8 cellular contexts compared by ENCODE assay signal in the genomic region with DNA sequence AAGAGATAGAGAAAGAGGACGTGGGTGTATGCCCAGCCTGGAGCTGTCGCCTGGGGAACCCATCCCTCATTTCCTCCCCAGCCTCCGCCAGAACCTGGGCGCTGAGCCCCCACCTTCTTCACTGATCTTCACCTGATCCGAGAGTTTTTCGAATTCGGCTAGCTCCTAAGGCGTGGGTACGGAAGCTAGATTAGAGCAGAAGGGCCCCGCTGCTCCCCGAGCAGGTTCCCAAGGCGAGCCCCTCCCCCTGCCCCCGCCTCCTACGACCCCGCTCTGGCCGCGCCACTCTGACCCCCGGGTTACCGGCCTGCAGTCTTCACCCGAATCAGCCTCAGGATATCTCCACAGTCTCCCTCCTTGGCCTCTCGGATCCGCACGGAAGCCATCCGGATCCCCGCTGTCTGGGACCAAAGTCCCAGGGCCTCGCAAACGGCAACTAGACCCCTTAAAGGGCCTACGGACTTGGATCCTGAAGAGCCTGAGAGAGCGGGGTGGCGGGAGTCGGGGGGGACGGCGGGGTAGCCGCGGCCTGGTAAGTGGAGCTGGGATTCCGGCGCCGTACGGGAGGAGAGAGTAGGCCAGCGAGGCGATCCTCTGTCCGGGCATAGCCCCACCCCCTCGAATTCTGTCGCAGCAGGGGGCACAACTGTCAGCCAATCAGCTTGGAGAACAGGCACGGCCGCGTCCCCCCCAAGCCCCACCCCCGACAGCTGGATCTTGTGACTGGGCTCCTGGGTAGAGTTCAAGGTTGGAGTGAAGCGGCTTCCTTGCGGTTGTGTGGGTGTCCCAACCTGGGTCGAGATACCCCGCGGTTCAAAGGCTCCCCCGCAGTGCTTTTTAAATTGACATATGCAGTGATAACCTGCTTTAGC. TPM values are rescaled to one million over a fixed set of nuclear protein-coding genes. Genes with fewer than 3 reads are reported as not detected.
A peak's percentile ranks its signal among the peaks of the same experiment; 100 is the strongest.
DNase-seq lines count a peak whose midpoint lies in the region; ATAC-seq, FAIRE-seq and TF ChIP-seq lines count a peak whose summit lies in the region.

A gene (minus strand): TSS at position 572 of the 872 bp plus-strand sequence. CDS start 186 bp downstream, at position 386.

- H3K9me3 ChIP-seq in HepG2 (ENCODE audit: low read length), result no peaks in the 10 kb centered on the region

- intact Hi-C loops in dorsolateral prefrontal cortex (cut with DNase I) (loop anchor here in 1 of 2 donors (1.0 to 10.0 kb wide), 4 partner anchors 12 to 207 kb away; a partner anchor contains a TSS), HepG2 (cut with micrococcal nuclease; ENCODE audit: unreplicated experiment) (no loop called here)

- H2AFZ ChIP-seq in ACC112 (ENCODE audit: low read length, unreplicated experiment) (peak within 1 kb of the TSS; percentile 98), HepG2 (ENCODE audit: low read length) (no peak within 1 kb of the TSS)

- peak; percentile 83 to 89 for TF ChIP-seq POLR2A in HepG2 (IDR thresholded peaks at IDR 0.05; ENCODE audit: insufficient read depth in 1 of 2, low read depth in 2 of 2, low read length in 2 of 2)

- TF ChIP-seq EP300 in HepG2 (IDR thresholded peaks at IDR 0.05; ENCODE audit: low read depth in 2 of 2, low read length in 2 of 2) (peak; percentile 43 to 55; a peak in 3 of 4 replicates), HepG2 (CRISPR knock-in tag; IDR thresholded peaks at IDR 0.05; ENCODE audit: borderline replicate concordance) (peak; percentile 29; the same call in 1 of the 2 replicates)

- DNase-seq in NCI-H526 (lab: John Stamatoyannopoulos, UW) (peak; percentile 43 to 84), dorsolateral prefrontal cortex (peak; percentile 85 to 97 (median 95)), HepG2 (ENCODE audit: low spot score) (peak; percentile 95)
- peak; percentile 88 to 90 for DNase-seq in activated CD4-positive, alpha-beta T cell treated with anti-CD3 and anti-CD28 coated beads, Interleukin-2, amount 50 U/mL, for 48 hours
- DNase-seq in stimulated activated CD4-positive, alpha-beta T cell treated with anti-CD3 and anti-CD28 coated beads, Interleukin-2, amount 100 ng/mL, for 48 hours, result peak; percentile 68 to 74

- WGBS in HepG2 (ENCODE audit: low lambda C conversion rate), result under 1% methylated on average over 27 of the region's 54 CpGs

- POLR2A ChIA-PET in HepG2 (lab: Yijun Ruan, JAX), result interaction anchor here (0.7 to 3.2 kb wide), 26 partner anchors 9 to 592 kb away, joined by 3 to 63 read pairs (median 5); a partner anchor contains a TSS

- ATAC-seq in GM18870 (IDR thresholded peaks at IDR 0.05; ENCODE audit: unreplicated experiment), result peak; percentile 64
- peak; percentile 84 for ATAC-seq in HG03175 (IDR thresholded peaks at IDR 0.05; ENCODE audit: unreplicated experiment)
- ATAC-seq in HepG2, result peak; percentile 85

- H3K9ac ChIP-seq in HepG2 (ENCODE audit: insufficient read depth, low read depth, low read length), result peak within 1 kb of the TSS; percentile 92

- TF ChIP-seq CTCF in dorsolateral prefrontal cortex (IDR thresholded peaks at IDR 0.05 in 54 of 56, conservative IDR thresholded peaks at IDR 0.05 in 2 of 56; ENCODE audit: low read depth in 1 of 56, partially characterized antibody in 56 of 56), result peak in 15 of 56 donors; percentile 10 to 48 (median 20)
- TF ChIP-seq CTCF in HepG2 (CRISPR knock-in tag; IDR thresholded peaks at IDR 0.05), result 0 out of 2 replicates have a peak, but pooled peaks have one; percentile 12

- H3K4me2 ChIP-seq in HepG2 (ENCODE audit: low read depth, low read length), result peak within 1 kb of the TSS; percentile 90

- BruUV-seq in HepG2 (replicated peaks; lab: Mats Ljungman, UMichigan), result no TSS peak

- TF ChIP-seq RAD21 in HepG2 (CRISPR knock-in tag; IDR thresholded peaks at IDR 0.05), result peak; percentile 21; the same call in 1 of the 2 replicates

- in situ Hi-C loops in HepG2 (cut with HindIII; ENCODE audit: extremely low pct_ligation_motif_present, low pct_unique_long_range_greater_than_20kb), result no loop called here

- CTCF ChIA-PET in HepG2 (lab: Yijun Ruan, JAX; ENCODE audit: low intra/inter-chr PET ratio, low total read pairs), result no interaction called here

- H3K79me2 ChIP-seq in ACC112 (ENCODE audit: control insufficient read depth, insufficient read depth, low read length, unreplicated experiment), result peaks cover 9% of the 10 kb centered on the region
- H3K79me2 ChIP-seq in HepG2 (ENCODE audit: insufficient read depth, low read length), result peaks cover 15% of the 10 kb centered on the region

- FAIRE-seq in HepG2 (lab: Jason Lieb, UNC), result peak; percentile 83

- H3K36me3 ChIP-seq in ACC112 (ENCODE audit: insufficient read depth, low read length) (no peaks in the 10 kb centered on the region), HepG2 (replicated peaks in 1 of 2; ENCODE audit: control insufficient read depth in 1 of 2, insufficient read depth in 2 of 2, low read length in 2 of 2) (no peaks in the 10 kb centered on the region)

- H3K27ac ChIP-seq in ACC112 (ENCODE audit: low read depth, low read length) (peak within 1 kb of the TSS; percentile 75), dorsolateral prefrontal cortex (peak within 1 kb of the TSS; percentile 65 to 98 (median 92)), HepG2 (ENCODE audit: extremely low read length, insufficient read depth, low read length) (peak within 1 kb of the TSS; percentile 96)

- H3K27me3 ChIP-seq in ACC112 (ENCODE audit: insufficient read depth, low read length) (no peaks in the 10 kb centered on the region), dorsolateral prefrontal cortex (no peaks in the 10 kb centered on the region), HepG2 (ENCODE audit: control insufficient read depth in 1 of 2, insufficient read depth in 2 of 2, low read length in 2 of 2) (no peaks in the 10 kb centered on the region; a peak in 1 of 5 replicates)

- no peaks in the 10 kb centered on the region for H3K4me1 ChIP-seq in ACC112 (ENCODE audit: control insufficient read depth, insufficient read depth, low read length, unreplicated experiment)
- peaks cover 73% of the 10 kb centered on the region for H3K4me1 ChIP-seq in HepG2 (ENCODE audit: insufficient read depth, low read length)

- H3K4me3 ChIP-seq in ACC112 (ENCODE audit: low read depth, low read length), result peak within 1 kb of the TSS; percentile 100
- H3K4me3 ChIP-seq in dorsolateral prefrontal cortex, result peak within 1 kb of the TSS; percentile 62 to 94 (median 84)
- H3K4me3 ChIP-seq in HepG2 (replicated peaks in 1 of 3; ENCODE audit: insufficient read depth in 1 of 3, low read depth in 2 of 3, low read length in 3 of 3), result peak within 1 kb of the TSS; percentile 82 to 92 (median 89)

- H4K20me1 ChIP-seq in HepG2 (ENCODE audit: insufficient read depth, low read length), result no peaks in the 10 kb centered on the region

TF ChIP-seq in HepG2, 621 proteins besides CTCF, POLR2A, EP300 and RAD21 (continues in another document):
- TF ChIP-seq FLYWCH1 (CRISPR knock-in tag; IDR thresholded peaks at IDR 0.05), result no peak
- no peak for TF ChIP-seq SMAD3 (CRISPR knock-in tag; IDR thresholded peaks at IDR 0.05)
- TF ChIP-seq ZNF569 (CRISPR knock-in tag; IDR thresholded peaks at IDR 0.05; ENCODE audit: borderline replicate concordance), result no peak
- TF ChIP-seq MEF2D (CRISPR knock-in tag; IDR thresholded peaks at IDR 0.05), result peak; percentile 59; the same call in 1 of the 2 replicates

RNA-seq across cellular contexts. Expression of the gene that starts here (rescaled TPM):
- total RNA-seq in dorsolateral prefrontal cortex, result 100 to 1,000 TPM in 60 of 120 experiments, 10 to 100 TPM in 60; 72.5 to 143 (median 99.8) TPM
- total RNA-seq in HepG2 (2016; rRNA removed; fragmentation: Illumina TruSeq; extraction: Trizol), result 83.1 and 93.7 TPM in 2 replicates
- total RNA-seq in HepG2 (2016; cell fraction: cytosol; rRNA removed; fragmentation: Illumina TruSeq; extraction: Trizol; ENCODE audit: low read depth), result 40.6 and 43.0 TPM in 2 replicates
- total RNA-seq in HepG2 (2016; cell fraction: insoluble cytoplasmic fraction; rRNA removed; fragmentation: Illumina TruSeq; extraction: Trizol), result 80.1 and 101 TPM in 2 replicates
- 63.2 and 65.7 TPM in 2 replicates for total RNA-seq in HepG2 (2016; cell fraction: membrane; rRNA removed; fragmentation: Illumina TruSeq; extraction: Trizol)
- 86.9 and 89.2 TPM in 2 replicates for total RNA-seq in HepG2 (2016; cell fraction: nucleus; rRNA removed; fragmentation: Illumina TruSeq; extraction: Trizol)
- polyA plus RNA-seq in HepG2 (2011; rRNA removed), result 35.7 and 37.6 TPM in 2 replicates
- 30.8 and 36.1 TPM in 2 replicates for polyA plus RNA-seq in HepG2 (2011; cell fraction: cytosol; rRNA removed)
- 93.7 and 103 TPM in 2 replicates for polyA plus RNA-seq in HepG2 (2011; cell fraction: nucleus; rRNA removed)
- polyA plus RNA-seq in HepG2 (2012), result 69.5 and 73.6 TPM in 2 replicates
- 44.9 and 56.1 TPM in 2 replicates for polyA plus RNA-seq in HepG2 (2016; cell fraction: cytosol; fragmentation: Illumina TruSeq; extraction: Trizol; ENCODE audit: low read depth)
- polyA plus RNA-seq in HepG2 (2016; cell fraction: insoluble cytoplasmic fraction; fragmentation: Illumina TruSeq; extraction: Trizol; ENCODE audit: low read depth), result 101 and 106 TPM in 2 replicates
- 58.6 and 71.0 TPM in 2 replicates for polyA plus RNA-seq in HepG2 (2016; cell fraction: membrane; fragmentation: Illumina TruSeq; extraction: Trizol; ENCODE audit: low read depth)
- polyA plus RNA-seq in HepG2 (2016; cell fraction: nucleus; fragmentation: Illumina TruSeq; extraction: Trizol; ENCODE audit: insufficient read depth, low read depth), result 172 and 175 TPM in 2 replicates
- 4.5 and 8.9 TPM in 2 replicates for polyA minus RNA-seq in HepG2 (2011; rRNA and poly(A)+ RNA removed; ENCODE audit: low replicate concordance)
- polyA minus RNA-seq in HepG2 (2011; cell fraction: cytosol; rRNA and poly(A)+ RNA removed), result 5.8 and 6.5 TPM in 2 replicates
- polyA minus RNA-seq in HepG2 (2011; cell fraction: nucleus; rRNA and poly(A)+ RNA removed), result 12.1 and 13.1 TPM in 2 replicates

Comparison
In these comparisons a context has a peak if more than half of its experiments do, and no peak if none do; other contexts are left out.
1. Peak in every context shown above with its lines: DNase-seq, ATAC-seq, H3K4me3 ChIP-seq and H3K27ac ChIP-seq.